ENCODE assay signal across 1 cellular context in the genomic region with DNA sequence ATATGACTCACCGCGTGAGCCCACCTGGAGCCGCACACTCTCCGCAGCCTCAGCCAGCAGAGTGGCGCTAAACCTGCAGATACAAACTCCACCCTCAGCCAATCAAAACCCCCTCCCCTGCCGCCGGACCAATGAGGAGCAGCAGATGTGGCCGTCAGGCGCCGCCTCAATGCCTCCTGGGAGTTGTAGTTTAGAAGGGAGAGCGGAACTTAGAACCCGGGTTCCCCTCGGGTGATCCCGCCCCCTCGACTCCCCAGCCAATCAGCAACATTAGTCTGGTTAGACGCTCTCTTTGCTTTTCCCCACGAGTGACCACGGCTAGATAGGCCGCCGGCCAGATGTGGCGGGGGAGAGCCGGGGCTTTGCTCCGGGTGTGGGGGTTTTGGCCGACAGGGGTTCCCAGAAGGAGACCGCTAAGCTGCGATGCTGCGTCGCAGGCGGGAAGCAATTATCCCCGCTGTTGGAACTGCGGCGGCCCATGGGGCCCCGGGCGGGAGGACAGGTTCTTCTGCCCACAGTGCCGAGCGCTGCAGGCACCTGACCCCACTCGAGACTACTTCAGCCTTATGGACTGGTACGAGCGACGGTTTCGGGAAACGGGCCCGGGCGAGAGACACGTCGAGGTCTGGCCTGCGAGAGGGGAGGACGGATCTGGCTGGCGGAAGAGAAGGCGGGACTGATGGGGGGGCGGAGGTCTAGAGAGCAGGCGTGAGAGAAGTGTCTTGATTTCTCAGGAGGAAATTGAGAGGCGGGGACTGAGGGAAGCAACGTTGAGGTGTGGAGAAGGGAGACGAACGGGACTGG.
A peak's percentile ranks its signal among the peaks of the same experiment; 100 is the strongest.
TF ChIP-seq lines count a peak whose summit lies in the region.

Gene CHEK2, minus strand, starts transcription at position 63 of the 804 bp plus-strand sequence. CDS start 7,099 bp downstream, outside the sequence.
A gene with protein sequence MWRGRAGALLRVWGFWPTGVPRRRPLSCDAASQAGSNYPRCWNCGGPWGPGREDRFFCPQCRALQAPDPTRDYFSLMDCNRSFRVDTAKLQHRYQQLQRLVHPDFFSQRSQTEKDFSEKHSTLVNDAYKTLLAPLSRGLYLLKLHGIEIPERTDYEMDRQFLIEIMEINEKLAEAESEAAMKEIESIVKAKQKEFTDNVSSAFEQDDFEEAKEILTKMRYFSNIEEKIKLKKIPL (plus strand): TSS at position 282 of the 804 bp plus-strand sequence. CDS start 57 bp downstream, at position 339.

TF ChIP-seq in IMR-90, 13 proteins besides CTCF, POLR2A, EP300 and RAD21 (continued from another document):
- no peak for TF ChIP-seq MAFK (IDR thresholded peaks at IDR 0.05; ENCODE audit: low read depth, low read length)
- TF ChIP-seq SMC3 (IDR thresholded peaks at IDR 0.05; ENCODE audit: low read depth, low read length), result no peak
- peak; percentile 35; the same call in 1 of the 2 replicates for TF ChIP-seq MXI1 (IDR thresholded peaks at IDR 0.05; ENCODE audit: borderline replicate concordance, low read depth, low read length)
- TF ChIP-seq NFE2L2 (IDR thresholded peaks at IDR 0.05; ENCODE audit: low read depth, low read length), result no peak
